1 cellular context compared by ENCODE assay signal in the genomic region with DNA sequence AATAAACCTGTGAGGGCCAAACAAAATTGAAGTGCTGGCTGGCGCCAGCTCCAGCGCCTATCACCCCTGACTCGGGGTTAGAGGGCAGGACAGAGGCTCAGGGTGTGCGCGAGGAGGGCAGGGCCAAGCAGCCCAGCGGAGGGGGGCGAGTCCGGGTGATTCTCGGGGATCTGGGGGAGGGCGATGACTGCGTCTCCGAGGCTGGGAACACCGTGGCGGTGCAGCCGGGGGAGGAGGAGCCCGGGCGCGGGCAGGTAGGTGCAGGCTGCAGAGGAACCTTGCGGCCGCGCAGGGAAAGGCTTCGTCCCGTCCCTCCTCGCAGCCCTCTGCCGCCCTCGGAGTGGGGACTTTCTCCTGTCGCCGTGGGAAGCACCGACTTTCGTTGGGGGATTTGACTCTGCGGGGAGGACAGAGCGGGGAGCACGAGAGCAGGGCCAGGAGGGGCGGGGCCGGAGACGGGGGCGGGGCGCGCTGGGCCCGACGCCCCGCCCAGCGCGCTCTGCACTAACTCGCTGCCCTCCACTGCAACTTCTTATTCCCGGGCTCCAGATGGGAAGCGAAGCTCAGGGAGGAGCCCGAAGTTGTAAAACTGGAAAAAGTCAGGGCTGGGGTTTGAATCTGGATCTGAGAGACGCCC.
TF ChIP-seq lines count a peak whose summit lies in the region.

No MANE protein-coding gene starts in this region.

TF ChIP-seq in GM12878, 131 proteins besides CTCF, POLR2A, EP300 and RAD21 (continued from another document):
- TF ChIP-seq PRDM15 (CRISPR knock-in tag; IDR thresholded peaks at IDR 0.05), result no peak
- TF ChIP-seq RB1 (IDR thresholded peaks at IDR 0.05; ENCODE audit: borderline replicate concordance), result peak; percentile 54; the same call in 1 of the 2 replicates
- no peak for TF ChIP-seq ATF2 (IDR thresholded peaks at IDR 0.05; ENCODE audit: low read length)
- no peak for TF ChIP-seq MYC (IDR thresholded peaks at IDR 0.05; ENCODE audit: insufficient read depth, insufficient read length, insufficient replicate concordance, low read length, severe bottlenecking)
- no peak for TF ChIP-seq ZNF274 (IDR thresholded peaks at IDR 0.05; ENCODE audit: insufficient read depth, insufficient read length)
- TF ChIP-seq SP1 (IDR thresholded peaks at IDR 0.05; ENCODE audit: low read depth, low read length), result peak; percentile 14
- TF ChIP-seq EGR1 (IDR thresholded peaks at IDR 0.05; ENCODE audit: borderline replicate concordance in 1 of 2, low read depth in 2 of 2, low read length in 2 of 2), result peak in 1 of 2 experiments; percentile 56; a peak in 1 of 3 replicates
- TF ChIP-seq BCL11A (IDR thresholded peaks at IDR 0.05; ENCODE audit: low read depth, low read length), result 0 out of 2 replicates have a peak, but pooled peaks have one; percentile 28
- no peak for TF ChIP-seq HCFC1 (IDR thresholded peaks at IDR 0.05; ENCODE audit: low read length)
- TF ChIP-seq TBL1XR1 (IDR thresholded peaks at IDR 0.05; ENCODE audit: low read depth, low read length), result 0 out of 2 replicates have a peak, but pooled peaks have one; percentile 44
- TF ChIP-seq MYB (IDR thresholded peaks at IDR 0.05; ENCODE audit: borderline replicate concordance, low read depth, low read length), result no peak
- TF ChIP-seq BHLHE40 (IDR thresholded peaks at IDR 0.05; ENCODE audit: borderline replicate concordance in 1 of 2, low read depth in 2 of 2, low read length in 1 of 2), result peak; percentile 70 to 90
- TF ChIP-seq BCL3 (IDR thresholded peaks at IDR 0.05; ENCODE audit: borderline replicate concordance, insufficient read depth, low read depth, low read length, poor library complexity, severe bottlenecking), result peak; percentile 54
- TF ChIP-seq IKZF2 (IDR thresholded peaks at IDR 0.05), result peak; percentile 61 to 63; a peak in 3 of 4 replicates
- TF ChIP-seq MTA2 (IDR thresholded peaks at IDR 0.05; ENCODE audit: low read depth), result peak; percentile 38; the same call in 1 of the 2 replicates
- no peak for TF ChIP-seq ELK1 (IDR thresholded peaks at IDR 0.05; ENCODE audit: low read depth, low read length)
- TF ChIP-seq NR2C1 (IDR thresholded peaks at IDR 0.05), result peak; percentile 64
- TF ChIP-seq YY1 (IDR thresholded peaks at IDR 0.05; ENCODE audit: low read depth, low read length), result 0 out of 2 replicates have a peak, but pooled peaks have one; percentile 24
- TF ChIP-seq FOXM1 (IDR thresholded peaks at IDR 0.05; ENCODE audit: low read depth, low read length), result no peak
- TF ChIP-seq YBX1 (IDR thresholded peaks at IDR 0.05), result no peak
- no peak for TF ChIP-seq ZZZ3 (IDR thresholded peaks at IDR 0.05; ENCODE audit: control insufficient read depth, insufficient read length, low read depth)
